Comparison of ENCODE assay signal across 21 cellular contexts in the genomic region with DNA sequence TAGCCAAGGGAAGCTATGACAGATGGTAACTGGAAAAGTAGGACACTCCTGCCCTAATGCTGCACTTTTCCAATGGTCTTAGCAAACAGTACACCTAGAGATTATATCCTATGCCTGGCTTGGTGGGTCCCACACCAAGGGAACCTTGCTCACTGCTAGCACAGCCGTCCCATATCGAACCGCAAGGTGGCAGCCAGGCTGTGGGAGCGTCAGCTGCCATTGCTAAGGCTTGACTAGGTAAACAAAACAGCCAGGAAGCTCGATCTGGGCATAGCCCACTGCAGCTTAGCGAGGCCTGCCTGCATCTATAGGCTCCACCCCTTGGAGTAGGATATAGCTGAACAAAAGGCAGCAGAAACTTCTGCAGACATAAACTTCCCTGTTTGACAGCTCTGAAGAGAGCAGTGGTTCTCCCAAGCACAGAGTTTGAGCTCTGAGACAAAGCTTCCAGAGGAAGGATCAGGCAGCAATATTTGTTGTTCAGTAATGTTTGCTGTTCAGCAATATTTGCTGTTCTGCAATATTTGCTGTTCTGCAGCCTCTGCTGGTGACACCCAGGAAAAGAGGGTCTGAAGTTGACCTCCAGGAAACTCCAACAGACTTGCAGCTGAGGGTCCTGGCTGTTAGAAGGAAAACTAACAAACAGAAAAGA.
"Had no signal": no experiment of that assay in that cellular context is flagged by ENCODE, and none has a peak within 500 bp of the region (broad histone marks: within the 10 kb centered on the region; RNA-seq: fewer than 3 reads in every experiment).

No MANE protein-coding gene starts in this region.

- H3K36me3 ChIP-seq: left lung, lower lobe of right lung, pancreas, right lobe of liver, spleen, tibial artery, upper lobe of left lung, uterus had no signal

- H3K4me3 ChIP-seq: coronary artery, left lung, lower lobe of right lung, pancreas, psoas muscle, right lobe of liver, spleen, tibial artery, upper lobe of left lung, uterus had no signal

- H3K27me3 ChIP-seq: foreskin keratinocyte, left lung, pancreas, right lobe of liver, spleen, tibial artery, upper lobe of left lung, uterus had no signal

- H3K27ac ChIP-seq: coronary artery, foreskin keratinocyte, left lung, lower lobe of right lung, pancreas, psoas muscle, right lobe of liver, spleen, tibial artery, upper lobe of left lung, uterus had no signal

- FAIRE-seq: endothelial cell of umbilical vein, islet of Langerhans, pancreas had no signal

- H3K9me3 ChIP-seq: left lung, lower lobe of right lung, pancreas, psoas muscle, right lobe of liver, tibial artery, upper lobe of left lung, uterus had no signal

- DNase-seq: effector CD4-positive, alpha-beta T cell; endodermal cell; erythroblast; foreskin keratinocyte; left lung; lower lobe of right lung; natural killer cell; pancreas; psoas muscle; retina; spleen; stimulated activated CD4-positive, alpha-beta T cell treated with anti-CD3 and anti-CD28 coated beads, Interleukin-15, amount 100 ng/mL, for 24 hours; stimulated activated CD4-positive, alpha-beta T cell treated with anti-CD3 and anti-CD28 coated beads, Interleukin-1b, Interleukin-23, amount 100 ng/mL, for 48 hours; stimulated activated CD4-positive, alpha-beta T cell treated with anti-CD3 and anti-CD28 coated beads, Interleukin-4, amount 100 ng/mL, for 24 hours; tibial artery; uterus had no signal

- H3K4me1 ChIP-seq: foreskin keratinocyte, left lung, lower lobe of right lung, pancreas, psoas muscle, right lobe of liver, spleen, tibial artery, upper lobe of left lung, uterus had no signal
